In genomic region chr3:44685128-44685800, GRCh38 we compare ENCODE assay signal across 1 cellular context.
TF ChIP-seq lines count a peak whose summit lies in the region.

No MANE protein-coding gene starts in this region.

TF ChIP-seq in GM12878, 131 proteins besides CTCF, POLR2A, EP300 and RAD21 (continued from another document):
- TF ChIP-seq ELK1 (IDR thresholded peaks at IDR 0.05; ENCODE audit: low read depth, low read length) (0 out of 2 replicates have a peak, but pooled peaks have one; percentile 46), GABPA (IDR thresholded peaks at IDR 0.05; ENCODE audit: low read depth) (peak; percentile 83), CREM (IDR thresholded peaks at IDR 0.05; ENCODE audit: low read depth) (peak; percentile 55; the same call in 1 of the 2 replicates), IKZF1 (conservative IDR thresholded peaks at IDR 0.05) (peak; percentile 71), DPF2 (IDR thresholded peaks at IDR 0.05) (peak; percentile 40; the same call in 1 of the 2 replicates), USF2 (IDR thresholded peaks at IDR 0.05; ENCODE audit: borderline replicate concordance, low read depth, low read length) (no peak), IRF5 (IDR thresholded peaks at IDR 0.05; ENCODE audit: borderline replicate concordance) (peak; percentile 21; the same call in 1 of the 2 replicates), NR2C1 (IDR thresholded peaks at IDR 0.05) (0 out of 2 replicates have a peak, but pooled peaks have one; percentile 32), ZNF687 (IDR thresholded peaks at IDR 0.05) (peak; percentile 56)
TF ChIP-seq in GM12878: peak in this region for 35.
